Comparison of ENCODE assay signal across 7 cellular contexts in genomic region chr4:4681651-4682050, GRCh38.
"Had no signal": no experiment of that assay in that cellular context is flagged by ENCODE, and none has a peak within 500 bp of the region (broad histone marks: within the 10 kb centered on the region; RNA-seq: fewer than 3 reads in every experiment).

No MANE protein-coding gene starts in this region.

- ATAC-seq: HCT116 had no signal

- H3K36me3 ChIP-seq: HAP-1 had no signal

- H3K4me3 ChIP-seq: GM23248, HAP-1 had no signal

- FAIRE-seq: HTR-8/SVneo had no signal

- H2AFZ ChIP-seq: GM23248 had no signal

- H3K9ac ChIP-seq: GM23248 had no signal

- H3K27ac ChIP-seq: GM23248 had no signal

- H3K9me3 ChIP-seq: HAP-1 had no signal

- DNase-seq: GM23248, GOT3, H7, HFFc6 had no signal
